7 cellular contexts compared by ENCODE assay signal in the genomic region with DNA sequence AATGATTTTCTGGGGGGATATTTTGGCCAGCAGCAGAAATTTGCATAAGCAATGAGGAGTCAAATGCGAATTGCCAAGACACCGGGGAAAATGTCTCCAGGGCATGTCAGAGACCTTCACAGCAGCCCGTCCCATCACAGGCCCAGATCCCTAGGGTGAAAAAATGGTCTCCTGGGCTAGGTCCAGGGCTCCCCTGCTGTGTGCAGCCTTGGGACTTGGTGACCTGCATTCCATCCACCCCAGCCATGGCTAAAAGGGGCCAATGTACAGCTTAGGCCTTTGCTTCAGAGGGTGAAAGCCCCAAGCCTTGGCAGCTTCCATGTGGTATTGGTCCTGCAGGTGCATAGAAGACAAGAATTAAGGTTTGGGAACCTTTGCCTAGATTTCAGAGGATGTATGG.
"Had no signal": no experiment of that assay in that cellular context is flagged by ENCODE, and none has a peak within 500 bp of the region (broad histone marks: within the 10 kb centered on the region; RNA-seq: fewer than 3 reads in every experiment).

No MANE protein-coding gene starts in this region.

- H3K4me3 ChIP-seq: GM23248, HAP-1 had no signal

- H3K27ac ChIP-seq: GM23248, HL-60 had no signal

- H3K27ac Mint-ChIP-seq: HFFc6, IgD-negative memory B cell had no signal

- H3K9me3 Mint-ChIP-seq: HFFc6 had no signal

- H2AFZ ChIP-seq: GM23248 had no signal

- H3K4me1 ChIP-seq: HAP-1 had no signal

- H3K27me3 Mint-ChIP-seq: IgD-negative memory B cell had no signal

- ATAC-seq: HepG2 had no signal

- H3K9me3 ChIP-seq: HAP-1 had no signal

- H3K9ac ChIP-seq: GM23248 had no signal

- DNase-seq: GM23248, H7, HFFc6 had no signal

- H3K4me3 Mint-ChIP-seq: HFFc6, IgD-negative memory B cell had no signal

- H3K36me3 ChIP-seq: HAP-1 had no signal
